27 cellular contexts compared by ENCODE assay signal in genomic region chr3:121175083-121175482, GRCh38.
"Had no signal": no experiment of that assay in that cellular context is flagged by ENCODE, and none has a peak within 500 bp of the region (broad histone marks: within the 10 kb centered on the region; RNA-seq: fewer than 3 reads in every experiment).

No MANE protein-coding gene starts in this region.

- H3K4me1 ChIP-seq: Peyer's patch, SJCRH30 had no signal

- H3K27ac Mint-ChIP-seq: activated CD8-positive, alpha-beta T cell treated with anti-CD3 and anti-CD28 coated beads, Interleukin-2, amount 10 ng/mL, durations not matched to agents 7 days and 5 days; activated naive CD4-positive, alpha-beta T cell treated with anti-CD3 and anti-CD28 coated beads, Interleukin-2, amount 50 U/mL, for 72 hours; activated naive CD8-positive, alpha-beta T cell treated with anti-CD3 and anti-CD28 coated beads, Interleukin-2, amount 50 U/mL, for 24 hours; T-helper 2 cell treated with Interferon-gamma antibody and Interleukin-4, amounts not matched to agents 5 μg/mL and 100 μg/mL, for 36 hours; WTC11 had no signal

- H3K4me3 ChIP-seq: cardiac muscle cell, Peyer's patch, SJCRH30 had no signal

- H3K27me3 Mint-ChIP-seq: activated naive CD8-positive, alpha-beta T cell treated with anti-CD3 and anti-CD28 coated beads, Interleukin-2, amount 50 U/mL, for 24 hours had no signal

- DNase-seq: activated CD4-positive, alpha-beta T cell treated with anti-CD3 and anti-CD28 coated beads for 48 hours; activated CD4-positive, alpha-beta T cell treated with anti-CD3 and anti-CD28 coated beads, Interleukin-2, amount 50 U/mL, for 4 hours; activated CD4-positive, CD25-positive, alpha-beta regulatory T cell treated with anti-CD3 and anti-CD28 coated beads, Interleukin-2, amount 50 U/mL, for 72 hours; activated CD8-positive, alpha-beta memory T cell treated with anti-CD3 and anti-CD28 coated beads, Interleukin-2, amount 50 U/mL, for 48 hours; activated CD8-positive, alpha-beta T cell treated with anti-CD3 and anti-CD28 coated beads, Interleukin-2, amount 10 ng/mL, durations not matched to agents 7 days and 5 days; activated effector memory CD4-positive, alpha-beta T cell treated with anti-CD3 and anti-CD28 coated beads, Interleukin-2, amount 50 U/mL, for 16 hours; activated naive CD4-positive, alpha-beta T cell treated with Interleukin-2 at 50 U/mL for 16 hours; activated naive CD8-positive, alpha-beta T cell treated with anti-CD3 and anti-CD28 coated beads, Interleukin-2, amount 50 U/mL, for 24 hours; activated T-cell treated with anti-CD3 and anti-CD28 coated beads, Interleukin-2, amount 50 U/mL, for 1 hour; amygdala; brain microvascular endothelial cell; Kasumi-1; KBM-7; NCI-H1105 treated with DMSO at 0.1 percent for 48 hours; NCI-H1930; NCI-H2107; NCI-H510A treated with DMSO at 0.1 percent for 48 hours; Peyer's patch; Right ventricle myocardium superior; SJCRH30; SK-N-SH; T-helper 1 cell had no signal

- H3K4me1 Mint-ChIP-seq: activated naive CD8-positive, alpha-beta T cell treated with anti-CD3 and anti-CD28 coated beads, Interleukin-2, amount 50 U/mL, for 24 hours; WTC11 had no signal

- H3K9ac ChIP-seq: SK-N-SH had no signal

- H3K4me3 Mint-ChIP-seq: activated CD8-positive, alpha-beta T cell treated with anti-CD3 and anti-CD28 coated beads, Interleukin-2, amount 10 ng/mL, durations not matched to agents 7 days and 5 days; activated naive CD8-positive, alpha-beta T cell treated with anti-CD3 and anti-CD28 coated beads, Interleukin-2, amount 50 U/mL, for 24 hours; T-helper 2 cell treated with Interferon-gamma antibody and Interleukin-4, amounts not matched to agents 5 μg/mL and 100 μg/mL, for 36 hours; WTC11 had no signal

- H3K36me3 ChIP-seq: brain microvascular endothelial cell, cardiac muscle cell, Peyer's patch, SJCRH30 had no signal

- H3K27ac ChIP-seq: brain microvascular endothelial cell, cardiac muscle cell, Peyer's patch, RWPE1, SJCRH30 had no signal

- H3K4me2 ChIP-seq: SK-N-SH had no signal

- H3K9me3 ChIP-seq: Peyer's patch, SJCRH30 had no signal

- H3K27me3 ChIP-seq: brain microvascular endothelial cell, cardiac muscle cell, Peyer's patch, SJCRH30 had no signal
